ENCODE assay signal across 8 cellular contexts in genomic region chr3:48548731-48549705, GRCh38. TPM values are rescaled to one million over a fixed set of nuclear protein-coding genes. Genes with fewer than 3 reads are reported as not detected.
DNase-seq lines count a peak whose midpoint lies in the region; ATAC-seq, FAIRE-seq and TF ChIP-seq lines count a peak whose summit lies in the region.

No MANE protein-coding gene starts in this region.

- peaks cover 0 to 5% of the 10 kb centered on the region in 2 experiments for H4K20me1 ChIP-seq in H1 (replicated peaks in 1 of 2; ENCODE audit: control insufficient read depth in 1 of 2, insufficient read depth in 2 of 2, low read length in 2 of 2)

- H3K4me3 ChIP-seq in H1 (ENCODE audit: extremely low read depth in 1 of 4, insufficient read depth in 2 of 4, low read depth in 3 of 4, low read length in 4 of 4) (no peak overlapping the region), mesenchymal stem cell (ENCODE audit: insufficient read depth in 1 of 2, low read depth in 1 of 2, low read length in 2 of 2) (no peak overlapping the region)

- no peak overlapping the region for H2BK5ac ChIP-seq in H1 (ENCODE audit: low read depth, low read length)
- H2BK5ac ChIP-seq in mesenchymal stem cell (ENCODE audit: low read depth, low read length, poor library complexity, severe bottlenecking), result no peak overlapping the region

- no peak for TF ChIP-seq EP300 in H1 (IDR thresholded peaks at IDR 0.05; ENCODE audit: borderline replicate concordance in 1 of 2, low read depth in 2 of 2, low read length in 2 of 2)

- H3K4ac ChIP-seq in H1 (replicated peaks; ENCODE audit: insufficient read length, low read depth, low read length) (no peak overlapping the region), mesenchymal stem cell (ENCODE audit: low read depth in 1 of 2, low read length in 2 of 2) (no peak overlapping the region)

- H3K27me3 ChIP-seq in H1 (replicated peaks in 1 of 4; ENCODE audit: control insufficient read depth in 3 of 4, extremely low read depth in 1 of 4, insufficient read depth in 3 of 4, low read length in 3 of 4) (no peaks in the 10 kb centered on the region), mesenchymal stem cell (ENCODE audit: control insufficient read depth in 1 of 2, insufficient read depth in 1 of 2, low read length in 2 of 2) (no peaks in the 10 kb centered on the region)

- H3K18ac ChIP-seq in H1 (ENCODE audit: extremely low read depth, low read length), result no peak overlapping the region
- H3K18ac ChIP-seq in mesenchymal stem cell (ENCODE audit: low read depth in 1 of 2, low read length in 2 of 2), result no peak overlapping the region

- peaks cover 0 to 11% of the 10 kb centered on the region in 2 experiments; a peak in 1 of 4 replicates for H3K79me2 ChIP-seq in H1 (ENCODE audit: control insufficient read depth in 1 of 2, insufficient read depth in 2 of 2, low read length in 2 of 2)

- TF ChIP-seq POLR2A in H1 (IDR thresholded peaks at IDR 0.05; ENCODE audit: control extremely low read depth in 1 of 2, low read depth in 2 of 2, low read length in 2 of 2), result no peak

- H3K9me3 ChIP-seq in H1 (ENCODE audit: insufficient read depth in 2 of 2, low read depth in 1 of 2, low read length in 1 of 2), result no peaks in the 10 kb centered on the region
- H3K9me3 ChIP-seq in mesenchymal stem cell (ENCODE audit: control insufficient read depth, low read length), result no peaks in the 10 kb centered on the region

- H2BK120ac ChIP-seq in H1 (replicated peaks; ENCODE audit: low read depth, low read length) (no peak overlapping the region), mesenchymal stem cell (ENCODE audit: low read depth, low read length) (no peak overlapping the region)

- H3K14ac ChIP-seq in H1 (ENCODE audit: insufficient read length) (no peak overlapping the region), mesenchymal stem cell (ENCODE audit: low read length in 2 of 2) (no peak overlapping the region)

- H2BK12ac ChIP-seq in H1 (ENCODE audit: low read depth, low read length), result no peak overlapping the region
- peak overlapping the region in 1 of 2 experiments; percentile 16 for H2BK12ac ChIP-seq in mesenchymal stem cell (ENCODE audit: low read length in 2 of 2)

- H3K56ac ChIP-seq in H1 (replicated peaks; ENCODE audit: insufficient read length, low read depth, low read length), result no peak overlapping the region

- CTCF ChIA-PET in H1 (lab: Charles Lee; ENCODE audit: partially characterized antibody), result interaction anchor here (0.6 to 5.4 kb wide), 51 partner anchors 8 to 412 kb away, joined by 3 to 67 read pairs (median 5); partner anchors contain the start of genes ATRIP, CCDC51, SHISA5 and SLC26A6

- no peak overlapping the region for H3K9ac ChIP-seq in H1 (replicated peaks in 1 of 4; ENCODE audit: extremely low read depth in 1 of 4, low read depth in 3 of 4, low read length in 3 of 4)
- peak overlapping the region; percentile 2 for H3K9ac ChIP-seq in mesenchymal stem cell (ENCODE audit: low read length)

- H4K91ac ChIP-seq in H1 (replicated peaks; ENCODE audit: insufficient read length, low read length) (no peak overlapping the region), mesenchymal stem cell (ENCODE audit: low read length) (no peak overlapping the region)

- 75% methylated on average over 10 of the region's 10 CpGs; no CpG with 5 or more reads in 1 of the 2 experiments for WGBS in H1 (ENCODE audit: extremely low coverage in 1 of 2, insufficient coverage in 1 of 2, insufficient read length in 1 of 2, insufficient replicate concordance in 2 of 2, low coverage in 1 of 2, low lambda C conversion rate in 2 of 2, missing lambda C conversion rate in 1 of 2), 2 experiments
- WGBS in mesenchymal stem cell, result 70% methylated on average over 10 of the region's 10 CpGs

- POLR2A ChIA-PET in H1 (lab: Charles Lee; ENCODE audit: partially characterized antibody), result interaction anchor here (0.7 to 2.3 kb wide), 15 partner anchors 9 to 150 kb away, joined by 3 to 11 read pairs (median 4); partner anchors contain the start of genes CELSR3 and SHISA5

- H3K4me2 ChIP-seq in H1 (ENCODE audit: insufficient read depth in 1 of 2, low read depth in 2 of 2, low read length in 2 of 2) (no peak overlapping the region), mesenchymal stem cell (ENCODE audit: low read length, poor library complexity, severe bottlenecking) (no peak overlapping the region)

- H2AFZ ChIP-seq in H1 (ENCODE audit: low read length) (no peak overlapping the region), mesenchymal stem cell (ENCODE audit: low read depth, low read length) (no peak overlapping the region)

- no peaks in the 10 kb centered on the region for H3K23me2 ChIP-seq in H1 (ENCODE audit: low read depth, low read length)

- H3K36me3 ChIP-seq in H1 (ENCODE audit: control insufficient read depth in 2 of 4, insufficient read depth in 4 of 4, low read length in 3 of 4) (peaks cover 2 to 18% (median 15%) of the 10 kb centered on the region in 4 experiments; a peak in 6 of 8 replicates), mesenchymal stem cell (ENCODE audit: control insufficient read depth in 1 of 2, insufficient read depth in 2 of 2, low read depth in 1 of 2, low read length in 2 of 2) (peaks cover 12 to 57% of the 10 kb centered on the region in 2 experiments)

- peak; percentile 72 for ATAC-seq in HG02870 (IDR thresholded peaks at IDR 0.05; ENCODE audit: unreplicated experiment)
- no peak for ATAC-seq in HG03159 (IDR thresholded peaks at IDR 0.05; ENCODE audit: unreplicated experiment)

- peak; percentile 90 to 94 for TF ChIP-seq RAD21 in H1 (IDR thresholded peaks at IDR 0.05 in 1 of 2, conservative IDR thresholded peaks at IDR 0.05 in 1 of 2; ENCODE audit: low read depth in 2 of 2, low read length in 2 of 2)

- peak; percentile 77 for FAIRE-seq in H1 (lab: Jason Lieb, UNC)

- H2BK20ac ChIP-seq in H1 (ENCODE audit: low read length), result no peak overlapping the region

- no peak overlapping the region for H4K5ac ChIP-seq in H1 (ENCODE audit: insufficient read length, low read depth, low read length)

- H2AK5ac ChIP-seq in H1 (ENCODE audit: low read depth, low read length), result no peak overlapping the region
- H2AK5ac ChIP-seq in mesenchymal stem cell (ENCODE audit: low read length, severe bottlenecking), result peak overlapping the region; percentile 30

- H3K4me1 ChIP-seq in H1 (replicated peaks in 1 of 4; ENCODE audit: control insufficient read depth in 3 of 4, insufficient read depth in 4 of 4, low read length in 3 of 4), result peaks cover 0 to 1% (median under 1%) of the 10 kb centered on the region in 4 experiments; a peak in 3 of 7 replicates
- peaks cover 13% of the 10 kb centered on the region for H3K4me1 ChIP-seq in mesenchymal stem cell (ENCODE audit: control insufficient read depth, insufficient read depth, low read depth, low read length)

- H4K8ac ChIP-seq in H1 (ENCODE audit: extremely low read depth, insufficient read depth, low read length), result no peak overlapping the region; the same call in 1 of the 2 replicates
- no peak overlapping the region for H4K8ac ChIP-seq in mesenchymal stem cell (ENCODE audit: low read length)

- peak in 2 of 3 experiments; percentile 95 to 99; a peak in 3 of 4 replicates for TF ChIP-seq CTCF in H1 (IDR thresholded peaks at IDR 0.05; ENCODE audit: control extremely low read depth in 1 of 3, insufficient read depth in 1 of 3, low read depth in 1 of 3, low read length in 3 of 3)

- peak overlapping the region; percentile 25; the same call in 1 of the 2 replicates for H3K27ac ChIP-seq in H1 (ENCODE audit: low read depth, low read length)
- no peak overlapping the region for H3K27ac ChIP-seq in mesenchymal stem cell (ENCODE audit: low read length, poor library complexity, severe bottlenecking)

- DNase-seq in EL (peak; percentile 70), H1 (ENCODE audit: low read depth in 1 of 2, low spot score in 2 of 2) (peak; percentile 54 to 95), mesenchymal stem cell (peak; percentile 79)
- DNase-seq in NK-92 treated with Interleukin-12 subunit alpha and Interleukin-12 subunit beta, amount 100 ng/mL, for 24 hours (lab: John Stamatoyannopoulos, UW), result peak; percentile 63
- peak; percentile 68 to 69 for DNase-seq in activated CD8-positive, alpha-beta memory T cell treated with anti-CD3 and anti-CD28 coated beads for 4 hours (ENCODE audit: low read depth in 2 of 2)
- DNase-seq in stimulated activated CD8-positive, alpha-beta memory T cell treated with anti-CD3 and anti-CD28 coated beads, Interleukin-15, amount 100 ng/mL, for 48 hours (ENCODE audit: low read depth in 2 of 2), result peak; percentile 57 to 64

- H2BK15ac ChIP-seq in H1 (ENCODE audit: low read length) (no peak overlapping the region), mesenchymal stem cell (ENCODE audit: low read depth, poor library complexity, severe bottlenecking) (no peak overlapping the region)

- no peak overlapping the region for H3K23ac ChIP-seq in H1 (ENCODE audit: insufficient read length)
- no peak overlapping the region for H3K23ac ChIP-seq in mesenchymal stem cell (ENCODE audit: low read length in 2 of 2)

- H3K79me1 ChIP-seq in H1 (ENCODE audit: low read depth, low read length), result peaks cover 3% of the 10 kb centered on the region
- H3K79me1 ChIP-seq in mesenchymal stem cell (replicated peaks; ENCODE audit: low read length, poor library complexity, severe bottlenecking), result peaks cover 22% of the 10 kb centered on the region

RNA-seq across cellular contexts. Expression of gene PFKFB4, which starts 7.6 kb away (rescaled TPM):
- total RNA-seq in H1 (2021; fragmentation: NEBNext Ultra II Directional; extraction: Animal tissue kit (Norgen Biotek cat#: 25700)), result 10.7 and 11.3 TPM in 2 replicates
- 20.1 and 20.3 TPM in 2 replicates for polyA plus RNA-seq in H1 (2011; rRNA removed)
- 21.1 TPM for polyA plus RNA-seq in H1 (2011; cell fraction: cytosol; rRNA removed)
- polyA plus RNA-seq in H1 (2011; cell fraction: nucleus; rRNA removed), result 47.8 TPM
- polyA plus RNA-seq in H1 (2012, experiment 1 of 2), result 10.5 to 17.4 TPM (median 13.7 TPM) in 4 replicates
- polyA plus RNA-seq in H1 (2012, experiment 2 of 2), result 11.5 TPM
- polyA plus RNA-seq in H1 (2013, experiment 1 of 2), result 7.8 TPM
- 7.2 TPM for polyA plus RNA-seq in H1 (2013, experiment 2 of 2)
- polyA minus RNA-seq in H1 (2011; rRNA and poly(A)+ RNA removed), result 17.4 and 24.1 TPM in 2 replicates
- polyA minus RNA-seq in H1 (2011; cell fraction: cytosol; rRNA and poly(A)+ RNA removed), result 13.2 TPM
- 16.4 TPM for polyA minus RNA-seq in H1 (2011; cell fraction: nucleus; rRNA and poly(A)+ RNA removed)
- 15.9 TPM for polyA plus RNA-seq in mesenchymal stem cell (2013, experiment 1 of 2)
- polyA plus RNA-seq in mesenchymal stem cell (2013, experiment 2 of 2), result 15.0 TPM

RNA-seq across cellular contexts. Expression of gene UCN2, which starts 14.6 kb away (rescaled TPM):
- total RNA-seq in H1 (2021; fragmentation: NEBNext Ultra II Directional; extraction: Animal tissue kit (Norgen Biotek cat#: 25700)), result not detected in 2 replicates
- 0.14 and 0.22 TPM in 2 replicates for polyA plus RNA-seq in H1 (2011; rRNA removed)
- 0.16 TPM for polyA plus RNA-seq in H1 (2011; cell fraction: cytosol; rRNA removed)
- polyA plus RNA-seq in H1 (2011; cell fraction: nucleus; rRNA removed), result 1.9 TPM
- 0.23 to 0.41 TPM (median 0.36 TPM) in 4 replicates for polyA plus RNA-seq in H1 (2012, experiment 1 of 2)
- 0.18 TPM for polyA plus RNA-seq in H1 (2012, experiment 2 of 2)
- 0.10 TPM for polyA plus RNA-seq in H1 (2013, experiment 1 of 2)
- polyA plus RNA-seq in H1 (2013, experiment 2 of 2), result 0.11 TPM
- 0.15 and 0.47 TPM in 2 replicates for polyA minus RNA-seq in H1 (2011; rRNA and poly(A)+ RNA removed)
- not detected for polyA minus RNA-seq in H1 (2011; cell fraction: cytosol; rRNA and poly(A)+ RNA removed)
- polyA minus RNA-seq in H1 (2011; cell fraction: nucleus; rRNA and poly(A)+ RNA removed), result 0.90 TPM
- polyA plus RNA-seq in mesenchymal stem cell (2013, experiment 1 of 2), result 7.6 TPM
- 7.3 TPM for polyA plus RNA-seq in mesenchymal stem cell (2013, experiment 2 of 2)

RNA-seq across cellular contexts. Expression of gene SHISA5, which starts 45.0 kb away (rescaled TPM):
- total RNA-seq in H1 (2021; fragmentation: NEBNext Ultra II Directional; extraction: Animal tissue kit (Norgen Biotek cat#: 25700)), result 191 and 196 TPM in 2 replicates
- 315 and 422 TPM in 2 replicates for polyA plus RNA-seq in H1 (2011; rRNA removed)
- 247 TPM for polyA plus RNA-seq in H1 (2011; cell fraction: cytosol; rRNA removed)
- polyA plus RNA-seq in H1 (2011; cell fraction: nucleus; rRNA removed), result 217 TPM
- polyA plus RNA-seq in H1 (2012, experiment 1 of 2), result 171 to 240 TPM (median 225 TPM) in 4 replicates
- polyA plus RNA-seq in H1 (2012, experiment 2 of 2), result 223 TPM
- 278 TPM for polyA plus RNA-seq in H1 (2013, experiment 1 of 2)
- 358 TPM for polyA plus RNA-seq in H1 (2013, experiment 2 of 2)
- 107 and 149 TPM in 2 replicates for polyA minus RNA-seq in H1 (2011; rRNA and poly(A)+ RNA removed)
- 143 TPM for polyA minus RNA-seq in H1 (2011; cell fraction: cytosol; rRNA and poly(A)+ RNA removed)
- polyA minus RNA-seq in H1 (2011; cell fraction: nucleus; rRNA and poly(A)+ RNA removed), result 52.6 TPM
- polyA plus RNA-seq in mesenchymal stem cell (2013, experiment 1 of 2), result 415 TPM
- 408 TPM for polyA plus RNA-seq in mesenchymal stem cell (2013, experiment 2 of 2)

RNA-seq across cellular contexts. Expression of gene COL7A1, which starts 46.1 kb away (rescaled TPM):
- 7.8 and 10.7 TPM in 2 replicates for total RNA-seq in H1 (2021; fragmentation: NEBNext Ultra II Directional; extraction: Animal tissue kit (Norgen Biotek cat#: 25700))
- 13.9 and 15.6 TPM in 2 replicates for polyA plus RNA-seq in H1 (2011; rRNA removed)
- polyA plus RNA-seq in H1 (2011; cell fraction: cytosol; rRNA removed), result 7.8 TPM
- polyA plus RNA-seq in H1 (2011; cell fraction: nucleus; rRNA removed), result 112 TPM
- 11.1 to 26.5 TPM (median 23.5 TPM) in 4 replicates for polyA plus RNA-seq in H1 (2012, experiment 1 of 2)
- polyA plus RNA-seq in H1 (2012, experiment 2 of 2), result 7.2 TPM
- polyA plus RNA-seq in H1 (2013, experiment 1 of 2), result 4.3 TPM
- polyA plus RNA-seq in H1 (2013, experiment 2 of 2), result 4.5 TPM
- polyA minus RNA-seq in H1 (2011; rRNA and poly(A)+ RNA removed), result 3.2 and 4.3 TPM in 2 replicates
- 2.4 TPM for polyA minus RNA-seq in H1 (2011; cell fraction: cytosol; rRNA and poly(A)+ RNA removed)
- polyA minus RNA-seq in H1 (2011; cell fraction: nucleus; rRNA and poly(A)+ RNA removed), result 16.7 TPM
- polyA plus RNA-seq in mesenchymal stem cell (2013, experiment 1 of 2), result 95.7 TPM
- polyA plus RNA-seq in mesenchymal stem cell (2013, experiment 2 of 2), result 83.7 TPM
